Comparison of ENCODE assay signal across 15 cellular contexts in the genomic region with DNA sequence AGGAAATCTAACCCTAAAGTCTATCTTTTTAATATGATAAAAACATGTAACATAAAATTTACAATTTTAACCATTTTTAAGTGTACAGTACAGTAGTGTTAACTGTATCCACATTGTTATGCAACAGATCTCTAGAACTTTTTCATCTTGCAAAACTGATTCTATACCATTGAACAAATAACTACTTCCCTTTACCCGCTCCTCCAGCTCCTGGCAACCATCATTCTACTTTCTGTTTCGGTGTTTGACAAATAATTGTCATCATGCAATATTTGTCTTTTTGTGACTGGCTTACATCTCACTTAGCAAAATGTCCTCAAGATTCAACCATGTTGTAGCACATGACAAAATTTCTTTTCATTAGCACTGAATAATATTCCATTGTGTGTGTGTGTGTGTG.
"Had no signal": no experiment of that assay in that cellular context is flagged by ENCODE, and none has a peak within 500 bp of the region (broad histone marks: within the 10 kb centered on the region; RNA-seq: fewer than 3 reads in every experiment).

No MANE protein-coding gene starts in this region.

- DNase-seq: activated CD4-positive, alpha-beta T cell treated with anti-CD3 and anti-CD28 coated beads for 48 hours; activated naive CD4-positive, alpha-beta T cell treated with anti-CD3 and anti-CD28 coated beads, Interleukin-2, amount 50 U/mL, for 16 hours; caudate nucleus; effector CD8-positive, alpha-beta T cell; kidney; left ventricle myocardium inferior; nucleus accumbens; right cardiac atrium had no signal

- FAIRE-seq: kidney had no signal

- H3K4me2 ChIP-seq: smooth muscle cell had no signal

- H3K9me3 ChIP-seq: gastroesophageal sphincter, left ventricle myocardium inferior, tibial nerve, vagina had no signal

- H3K4me3 ChIP-seq: coronary artery, gastroesophageal sphincter, left ventricle myocardium inferior, smooth muscle cell, tibial nerve, vagina had no signal

- ATAC-seq: gastroesophageal sphincter; natural killer cell treated with Interleukin-12 subunit alpha and Interleukin-12 subunit beta and Interleukin-15 and Interleukin-18, amount 100 ng/mL, for 72 hours; right cardiac atrium; stimulated activated memory B cell treated with anti-CD40 and anti-IgM and Interleukin-4, amounts not matched to agents 10 μg/mL and 1 μg/mL and 100 μg/mL, for 72 hours had no signal

- H3K36me3 ChIP-seq: gastroesophageal sphincter, left ventricle myocardium inferior, tibial nerve, vagina had no signal

- H3K27me3 ChIP-seq: gastroesophageal sphincter, tibial nerve, vagina had no signal

- H3K4me1 ChIP-seq: gastroesophageal sphincter, left ventricle myocardium inferior, tibial nerve, vagina had no signal

- H3K27ac ChIP-seq: coronary artery, gastroesophageal sphincter, left ventricle myocardium inferior, tibial nerve, vagina had no signal
